ENCODE assay signal across 8 cellular contexts in the genomic region with DNA sequence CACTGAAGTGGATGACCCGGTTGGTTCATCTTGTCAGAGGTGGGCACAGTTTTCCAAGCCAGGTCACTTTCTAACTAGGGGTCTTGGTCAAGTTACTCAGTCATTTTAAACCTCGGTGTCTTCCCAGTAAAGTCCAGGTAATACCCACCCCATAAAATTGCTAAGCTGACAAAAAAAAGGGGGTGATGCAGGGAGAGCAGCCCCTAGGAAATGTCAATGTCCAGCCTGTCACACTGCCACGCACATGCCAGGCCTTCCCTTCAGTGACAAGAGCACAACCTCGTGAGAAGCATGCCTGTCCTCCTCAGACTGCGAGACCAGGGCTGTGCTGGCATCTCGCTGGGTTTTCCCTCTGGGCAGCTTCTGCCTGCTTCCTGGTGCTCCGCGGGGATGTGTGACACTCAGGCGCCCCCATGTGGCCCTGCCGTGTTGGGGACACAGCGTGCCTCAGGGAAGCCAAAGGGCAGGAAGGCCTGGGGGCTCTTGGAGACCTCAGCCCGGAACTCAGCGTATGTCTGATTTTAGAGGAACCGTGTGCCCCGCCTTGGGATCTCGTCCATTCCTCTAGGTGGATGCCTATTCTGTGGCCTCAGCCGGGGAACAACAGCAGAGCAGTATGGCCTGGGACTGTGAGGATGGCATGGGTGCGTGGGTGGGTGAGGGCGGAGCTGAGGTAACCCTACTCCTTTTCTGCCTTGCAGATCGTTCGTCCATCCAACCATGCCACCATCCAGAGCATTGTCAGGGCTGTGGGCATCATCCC. TPM values are rescaled to one million over a fixed set of nuclear protein-coding genes. Genes with fewer than 3 reads are reported as not detected.
DNase-seq lines count a peak whose midpoint lies in the region; ATAC-seq, FAIRE-seq and TF ChIP-seq lines count a peak whose summit lies in the region.

No MANE protein-coding gene starts in this region.

- H3K27me3 Mint-ChIP-seq in MCF 10A (ENCODE audit: insufficient read depth, unreplicated experiment) = peaks cover 28% of the 10 kb centered on the region

- H3K36me3 Mint-ChIP-seq in MCF 10A (ENCODE audit: insufficient read depth, unreplicated experiment) = no peaks in the 10 kb centered on the region

- intact Hi-C loops in MCF 10A (cut with micrococcal nuclease) = loop anchor here (1.0 kb wide), 2 partner anchors 265 to 288 kb away; no protein-coding TSS in a partner anchor

- no peak overlapping the region for H3K4me3 ChIP-seq in WI38 (ENCODE audit: low read depth, low read length)

- no peak overlapping the region for H3K27ac Mint-ChIP-seq in MCF 10A (ENCODE audit: low read depth, unreplicated experiment)

- no peak for FAIRE-seq in H54 (lab: Jason Lieb, UNC)

- no peak for TF ChIP-seq POLR2A in H54 (IDR thresholded peaks at IDR 0.05; ENCODE audit: low read depth, low read length)

- ATAC-seq in HG02938 (IDR thresholded peaks at IDR 0.05; ENCODE audit: unreplicated experiment) = no peak

- BruUV-seq in MCF 10A (replicated peaks; lab: Mats Ljungman, UMichigan) = no TSS peak

- POLR2A ChIA-PET in MCF 10A (lab: Yijun Ruan, JAX) = interaction anchor here (0.7 to 1.4 kb wide), 3 partner anchors 264 to 287 kb away, joined by 3 to 9 read pairs (median 6); no protein-coding TSS in a partner anchor

- CTCF ChIA-PET in MCF 10A (lab: Yijun Ruan, JAX) = interaction anchor here (0.6 to 14.1 kb wide), 40 partner anchors 8 to 767 kb away, joined by 3 to 233 read pairs (median 4); a partner anchor contains a TSS

- peak; percentile 41 for DNase-seq in DMS153 (lab: John Stamatoyannopoulos, UW)
- peak; percentile 88 for DNase-seq in H54 (ENCODE audit: insufficient read length, low spot score)
- peak; percentile 63 for DNase-seq in NCI-H1694 (lab: John Stamatoyannopoulos, UW)
- DNase-seq in MCF 10A (ENCODE audit: unreplicated experiment) = peak; percentile 72
- peak; percentile 81 for DNase-seq in inferior parietal cortex (ENCODE audit: extremely low spot score)
- DNase-seq in stimulated activated CD4-positive, alpha-beta T cell treated with anti-CD3 and anti-CD28 coated beads, Interleukin-15, amount 100 ng/mL, for 24 hours = peak; percentile 91

- TF ChIP-seq CTCF in WI38 (IDR thresholded peaks at IDR 0.05; ENCODE audit: low read depth, low read length) = peak; percentile 93
- peak; percentile 97 for TF ChIP-seq CTCF in MCF 10A (IDR thresholded peaks at IDR 0.05; ENCODE audit: unreplicated experiment)

- H3K9me3 Mint-ChIP-seq in MCF 10A (ENCODE audit: unreplicated experiment) = no peaks in the 10 kb centered on the region

- no peaks in the 10 kb centered on the region for H3K4me1 Mint-ChIP-seq in MCF 10A (ENCODE audit: insufficient read depth, unreplicated experiment)

- no peak overlapping the region for H3K4me3 Mint-ChIP-seq in MCF 10A (ENCODE audit: unreplicated experiment)

RNA-seq across cellular contexts. Expression of a gene that starts 10.2 kb away (rescaled TPM):
- total RNA-seq in MCF 10A (2022) = not detected in 2 replicates

RNA-seq across cellular contexts. Expression of a gene that starts 12.1 kb away (rescaled TPM):
- total RNA-seq in MCF 10A (2022) = not detected in 2 replicates

RNA-seq across cellular contexts. Expression of a gene that starts 36.1 kb away (rescaled TPM):
- not detected in 2 replicates for total RNA-seq in MCF 10A (2022)

Comparison
In these comparisons a context has a peak if more than half of its experiments do, and no peak if none do; other contexts are left out.
1. DNase-seq: peak in every context shown above with its lines; median percentile 91 in stimulated activated CD4-positive, alpha-beta T cell treated with anti-CD3 and anti-CD28 coated beads, Interleukin-15, amount 100 ng/mL, for 24 hours; 88 in H54; 81 in inferior parietal cortex; 72 in MCF 10A; 63 in NCI-H1694; 41 in DMS153.